11 cellular contexts compared by ENCODE assay signal in the genomic region with DNA sequence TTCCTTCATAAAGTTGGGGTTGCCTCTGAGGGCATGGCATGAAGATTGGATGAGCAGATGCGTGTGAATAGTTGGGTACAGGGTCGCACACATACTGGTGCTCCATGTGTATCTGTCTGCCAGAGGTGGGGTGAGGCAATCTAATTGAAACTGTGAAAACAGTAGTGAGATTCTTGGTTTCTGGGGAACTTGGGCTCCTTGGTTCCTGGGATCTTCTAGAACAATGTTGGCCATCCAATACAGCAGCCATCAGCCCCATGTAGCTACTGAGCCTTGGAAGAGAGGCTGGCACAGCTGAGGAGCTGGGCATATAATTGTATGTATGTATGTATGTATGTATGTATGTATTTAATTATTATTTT. TPM values are rescaled to one million over a fixed set of nuclear protein-coding genes. Genes with fewer than 3 reads are reported as not detected.
DNase-seq lines count a peak whose midpoint lies in the region; ATAC-seq lines count a peak whose summit lies in the region.
"Had no signal": no experiment of that assay in that cellular context is flagged by ENCODE, and none has a peak within 500 bp of the region (broad histone marks: within the 10 kb centered on the region; RNA-seq: fewer than 3 reads in every experiment).

No MANE protein-coding gene starts in this region.

- H3K9me3 Mint-ChIP-seq in activated CD4-positive, alpha-beta memory T cell treated with anti-CD3 and anti-CD28 coated beads for 36 hours = no peaks in the 10 kb centered on the region

- H3K27me3 Mint-ChIP-seq in activated CD4-positive, alpha-beta memory T cell treated with anti-CD3 and anti-CD28 coated beads for 36 hours = no peaks in the 10 kb centered on the region

- peaks cover 65% of the 10 kb centered on the region for H3K4me1 Mint-ChIP-seq in activated CD4-positive, alpha-beta memory T cell treated with anti-CD3 and anti-CD28 coated beads for 36 hours (ENCODE audit: low read depth)

- H3K4me3 Mint-ChIP-seq in activated CD4-positive, alpha-beta memory T cell treated with anti-CD3 and anti-CD28 coated beads for 36 hours = peak overlapping the region; percentile 83

- H3K36me3 Mint-ChIP-seq in activated CD4-positive, alpha-beta memory T cell treated with anti-CD3 and anti-CD28 coated beads for 36 hours = peaks cover 27% of the 10 kb centered on the region

- intact Hi-C loops in activated CD4-positive, alpha-beta memory T cell treated with anti-CD3 and anti-CD28 coated beads for 36 hours (cut with micrococcal nuclease) = no loop called here

- H4K20me1 ChIP-seq in BLaER1 treated with 17β-estradiol and CSF1 and Interleukin-3, amounts not matched to agents 10 nM and 100 nM = peaks cover 0 to 22% (median 10%) of the 10 kb centered on the region in 11 experiments; a peak in 13 of 22 replicates

- peaks cover 91 to 96% (median 95%) of the 10 kb centered on the region in 10 experiments for H3K4me1 ChIP-seq in BLaER1 treated with 17β-estradiol and CSF1 and Interleukin-3, amounts not matched to agents 10 nM and 100 nM
- peaks cover 94% of the 10 kb centered on the region for H3K4me1 ChIP-seq in mononuclear cell (ENCODE audit: insufficient read depth, low read length)

- no peaks in the 10 kb centered on the region for H3K27me3 ChIP-seq in BLaER1 treated with 17β-estradiol and CSF1 and Interleukin-3, amounts not matched to agents 10 nM and 100 nM
- H3K27me3 ChIP-seq in mononuclear cell (ENCODE audit: insufficient read depth, low read length) = no peaks in the 10 kb centered on the region
- H3K27me3 ChIP-seq: ovary had no signal

- CTCF ChIA-PET in activated CD4-positive, alpha-beta memory T cell treated with anti-CD3 and anti-CD28 coated beads for 36 hours (lab: Charles Lee) = interaction anchor here (1.1 to 1.6 kb wide), 2 partner anchors 26 to 181 kb away, joined by 3 to 6 read pairs; partner anchors contain the start of gene CCDC124

- no peak for DNase-seq in activated CD4-positive, alpha-beta memory T cell treated with anti-CD3 and anti-CD28 coated beads for 36 hours
- DNase-seq in stimulated activated CD4-positive, alpha-beta T cell treated with anti-CD3 and anti-CD28 coated beads, Interleukin-12 subunit alpha, Interleukin-12 subunit beta, amount 100 ng/mL, for 4 hours = no peak
- DNase-seq in mucosa of gallbladder (ENCODE audit: low spot score) (no peak), occipital lobe (lab: John Stamatoyannopoulos, UW) (no peak), NCI-H345 (lab: John Stamatoyannopoulos, UW) (no peak)
- DNase-seq: NCI-H774, ovary had no signal

- ATAC-seq in GM21529 (IDR thresholded peaks at IDR 0.05; ENCODE audit: unreplicated experiment) = peak; percentile 1

- H3K9me3 ChIP-seq in BLaER1 treated with 17β-estradiol and CSF1 and Interleukin-3, amounts not matched to agents 10 nM and 100 nM (replicated peaks in 1 of 11) = no peaks in the 10 kb centered on the region
- no peaks in the 10 kb centered on the region for H3K9me3 ChIP-seq in mononuclear cell (ENCODE audit: low read depth, low read length)
- H3K9me3 ChIP-seq: ovary had no signal

- POLR2A ChIA-PET in activated CD4-positive, alpha-beta memory T cell treated with anti-CD3 and anti-CD28 coated beads for 36 hours (lab: Charles Lee) = interaction anchor here (0.7 to 2.2 kb wide), 5 partner anchors 23 to 142 kb away, joined by 3 to 11 read pairs (median 6); partner anchors contain the start of genes JAK3, MAP1S and RPL18A

- peak overlapping the region; percentile 90 to 100 (median 96) for H3K4me2 ChIP-seq in BLaER1 treated with 17β-estradiol and CSF1 and Interleukin-3, amounts not matched to agents 10 nM and 100 nM

- H3K36me3 ChIP-seq in BLaER1 treated with 17β-estradiol and CSF1 and Interleukin-3, amounts not matched to agents 10 nM and 100 nM = peaks cover 0 to 20% (median 5%) of the 10 kb centered on the region in 11 experiments; a peak in 7 of 22 replicates
- H3K36me3 ChIP-seq: ovary had no signal

- H3K27ac ChIP-seq in BLaER1 treated with 17β-estradiol and CSF1 and Interleukin-3, amounts not matched to agents 10 nM and 100 nM = peak overlapping the region; percentile 76 to 96 (median 92)
- H3K27ac ChIP-seq: C4-2B, ovary had no signal

- peak overlapping the region; percentile 49 to 78 (median 61) for H3K4me3 ChIP-seq in BLaER1 treated with 17β-estradiol and CSF1 and Interleukin-3, amounts not matched to agents 10 nM and 100 nM
- H3K4me3 ChIP-seq in mononuclear cell (ENCODE audit: low read length) = peak overlapping the region; percentile 53
- H3K4me3 ChIP-seq: ovary had no signal

- peak overlapping the region; percentile 95 for H3K27ac Mint-ChIP-seq in activated CD4-positive, alpha-beta memory T cell treated with anti-CD3 and anti-CD28 coated beads for 36 hours

- peak overlapping the region; percentile 73 to 87 (median 83) for H3K9ac ChIP-seq in BLaER1 treated with 17β-estradiol and CSF1 and Interleukin-3, amounts not matched to agents 10 nM and 100 nM

RNA-seq across cellular contexts. Expression of gene FCHO1, which starts 0.6 kb away (rescaled TPM):
- total RNA-seq in activated CD4-positive, alpha-beta memory T cell treated with anti-CD3 and anti-CD28 coated beads for 36 hours = 10 to 100 TPM; 54.3 to 54.5 TPM
- 24.1 TPM for total RNA-seq in mononuclear cell
- total RNA-seq in mucosa of gallbladder = 19.8 TPM
- total RNA-seq in occipital lobe = 24.6 TPM

RNA-seq across cellular contexts. Expression of gene MAP1S, which starts 32.6 kb away (rescaled TPM):
- 10 to 100 TPM; 63.0 to 71.2 TPM for total RNA-seq in activated CD4-positive, alpha-beta memory T cell treated with anti-CD3 and anti-CD28 coated beads for 36 hours
- total RNA-seq in mononuclear cell = 18.8 TPM
- total RNA-seq in mucosa of gallbladder = 92.3 TPM
- total RNA-seq in occipital lobe = 42.0 TPM

RNA-seq across cellular contexts. Expression of gene B3GNT3, which starts 43.0 kb away (rescaled TPM):
- total RNA-seq in activated CD4-positive, alpha-beta memory T cell treated with anti-CD3 and anti-CD28 coated beads for 36 hours = under 1 TPM; 0.26 to 0.34 TPM
- total RNA-seq in mononuclear cell = 0.10 TPM
- total RNA-seq in mucosa of gallbladder = 243 TPM
- not detected for total RNA-seq in occipital lobe

Comparison
In these comparisons a context has a peak if more than half of its experiments do, and no peak if none do; other contexts are left out.
1. RNA of gene B3GNT3, which starts 43.0 kb away (total RNA-seq): 243 TPM in mucosa of gallbladder (single experiment); 0.26 to 0.34 TPM in activated CD4-positive, alpha-beta memory T cell treated with anti-CD3 and anti-CD28 coated beads for 36 hours, 0.10 TPM in mononuclear cell (single experiment) and not detected in occipital lobe (single experiment); every median in the first group is over 100 times any median in the second.